In the genomic region with DNA sequence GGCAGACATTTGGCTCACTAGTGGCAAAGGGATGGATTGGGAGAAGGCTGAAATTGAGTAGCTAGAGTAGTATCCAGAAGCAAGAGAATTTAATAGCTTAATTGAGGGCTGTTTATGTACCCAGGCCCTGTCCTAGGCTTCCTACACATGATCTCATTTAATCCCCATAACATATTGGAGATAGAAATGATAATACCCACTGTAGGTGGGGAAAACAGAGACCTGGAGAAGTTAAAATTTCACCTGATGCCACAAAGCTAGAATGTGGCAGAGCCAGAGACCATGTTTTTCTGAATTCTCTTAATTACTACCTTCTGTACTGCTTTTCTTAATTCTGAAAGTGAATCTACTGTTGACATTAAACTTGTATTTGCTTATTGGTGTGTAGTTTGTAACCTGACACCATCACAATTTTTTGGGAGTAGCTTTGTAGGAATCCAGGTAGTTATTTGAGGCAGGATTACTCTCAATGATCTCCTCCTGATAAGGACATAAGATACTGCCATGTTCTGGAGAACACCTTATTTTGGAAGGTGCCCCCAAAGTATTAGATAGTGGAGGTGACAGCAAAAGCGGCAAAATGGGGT, we compare ENCODE assay signal across 1 cellular context.
TF ChIP-seq lines count a peak whose summit lies in the region.

No MANE protein-coding gene starts in this region.

TF ChIP-seq in WTC11, 78 proteins besides CTCF, POLR2A, EP300 and RAD21 (continued from another document):
- TF ChIP-seq, protein P1, sequence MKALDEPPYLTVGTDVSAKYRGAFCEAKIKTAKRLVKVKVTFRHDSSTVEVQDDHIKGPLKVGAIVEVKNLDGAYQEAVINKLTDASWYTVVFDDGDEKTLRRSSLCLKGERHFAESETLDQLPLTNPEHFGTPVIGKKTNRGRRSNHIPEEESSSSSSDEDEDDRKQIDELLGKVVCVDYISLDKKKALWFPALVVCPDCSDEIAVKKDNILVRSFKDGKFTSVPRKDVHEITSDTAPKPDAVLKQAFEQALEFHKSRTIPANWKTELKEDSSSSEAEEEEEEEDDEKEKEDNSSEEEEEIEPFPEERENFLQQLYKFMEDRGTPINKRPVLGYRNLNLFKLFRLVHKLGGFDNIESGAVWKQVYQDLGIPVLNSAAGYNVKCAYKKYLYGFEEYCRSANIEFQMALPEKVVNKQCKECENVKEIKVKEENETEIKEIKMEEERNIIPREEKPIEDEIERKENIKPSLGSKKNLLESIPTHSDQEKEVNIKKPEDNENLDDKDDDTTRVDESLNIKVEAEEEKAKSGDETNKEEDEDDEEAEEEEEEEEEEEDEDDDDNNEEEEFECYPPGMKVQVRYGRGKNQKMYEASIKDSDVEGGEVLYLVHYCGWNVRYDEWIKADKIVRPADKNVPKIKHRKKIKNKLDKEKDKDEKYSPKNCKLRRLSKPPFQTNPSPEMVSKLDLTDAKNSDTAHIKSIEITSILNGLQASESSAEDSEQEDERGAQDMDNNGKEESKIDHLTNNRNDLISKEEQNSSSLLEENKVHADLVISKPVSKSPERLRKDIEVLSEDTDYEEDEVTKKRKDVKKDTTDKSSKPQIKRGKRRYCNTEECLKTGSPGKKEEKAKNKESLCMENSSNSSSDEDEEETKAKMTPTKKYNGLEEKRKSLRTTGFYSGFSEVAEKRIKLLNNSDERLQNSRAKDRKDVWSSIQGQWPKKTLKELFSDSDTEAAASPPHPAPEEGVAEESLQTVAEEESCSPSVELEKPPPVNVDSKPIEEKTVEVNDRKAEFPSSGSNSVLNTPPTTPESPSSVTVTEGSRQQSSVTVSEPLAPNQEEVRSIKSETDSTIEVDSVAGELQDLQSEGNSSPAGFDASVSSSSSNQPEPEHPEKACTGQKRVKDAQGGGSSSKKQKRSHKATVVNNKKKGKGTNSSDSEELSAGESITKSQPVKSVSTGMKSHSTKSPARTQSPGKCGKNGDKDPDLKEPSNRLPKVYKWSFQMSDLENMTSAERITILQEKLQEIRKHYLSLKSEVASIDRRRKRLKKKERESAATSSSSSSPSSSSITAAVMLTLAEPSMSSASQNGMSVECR (CRISPR knock-in tag; IDR thresholded peaks at IDR 0.05; ENCODE audit: borderline replicate concordance) = no peak
- TF ChIP-seq SP1 (CRISPR knock-in tag; conservative IDR thresholded peaks at IDR 0.05) = no peak
- no peak for TF ChIP-seq HMGA2 (CRISPR knock-in tag; IDR thresholded peaks at IDR 0.05)
- TF ChIP-seq, protein P2, sequence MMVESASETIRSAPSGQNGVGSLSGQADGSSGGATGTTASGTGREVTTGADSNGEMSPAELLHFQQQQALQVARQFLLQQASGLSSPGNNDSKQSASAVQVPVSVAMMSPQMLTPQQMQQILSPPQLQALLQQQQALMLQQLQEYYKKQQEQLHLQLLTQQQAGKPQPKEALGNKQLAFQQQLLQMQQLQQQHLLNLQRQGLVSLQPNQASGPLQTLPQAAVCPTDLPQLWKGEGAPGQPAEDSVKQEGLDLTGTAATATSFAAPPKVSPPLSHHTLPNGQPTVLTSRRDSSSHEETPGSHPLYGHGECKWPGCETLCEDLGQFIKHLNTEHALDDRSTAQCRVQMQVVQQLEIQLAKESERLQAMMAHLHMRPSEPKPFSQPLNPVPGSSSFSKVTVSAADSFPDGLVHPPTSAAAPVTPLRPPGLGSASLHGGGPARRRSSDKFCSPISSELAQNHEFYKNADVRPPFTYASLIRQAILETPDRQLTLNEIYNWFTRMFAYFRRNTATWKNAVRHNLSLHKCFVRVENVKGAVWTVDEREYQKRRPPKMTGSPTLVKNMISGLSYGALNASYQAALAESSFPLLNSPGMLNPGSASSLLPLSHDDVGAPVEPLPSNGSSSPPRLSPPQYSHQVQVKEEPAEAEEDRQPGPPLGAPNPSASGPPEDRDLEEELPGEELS (CRISPR knock-in tag; IDR thresholded peaks at IDR 0.05) = no peak
- no peak for TF ChIP-seq NFE2L1 (CRISPR knock-in tag; IDR thresholded peaks at IDR 0.05)
- no peak for TF ChIP-seq ZNF263 (CRISPR knock-in tag; IDR thresholded peaks at IDR 0.05; ENCODE audit: low read depth)
- no peak for TF ChIP-seq PRDM15 (CRISPR knock-in tag; IDR thresholded peaks at IDR 0.05)
- TF ChIP-seq TEAD1 (CRISPR knock-in tag; IDR thresholded peaks at IDR 0.05) = no peak
